ENCODE assay signal across 28 cellular contexts in the genomic region with DNA sequence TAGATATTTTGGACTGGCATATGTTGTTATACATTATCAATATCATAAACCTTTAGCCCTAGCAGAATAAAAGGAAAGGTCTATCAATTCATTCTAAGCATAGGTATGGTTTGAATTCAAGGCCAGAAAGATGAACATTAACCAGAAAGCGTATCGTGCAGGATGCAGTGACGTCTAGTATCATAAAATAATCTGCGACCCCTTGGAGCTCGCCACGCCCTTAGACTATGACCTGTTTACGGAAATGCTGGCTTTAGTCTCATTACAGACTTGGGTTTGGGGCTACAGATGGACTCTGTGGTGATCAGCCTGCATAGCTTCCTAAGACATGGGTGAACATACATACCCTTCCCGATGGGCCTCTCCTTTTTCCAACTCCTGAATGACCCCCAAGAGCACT. TPM values are rescaled to one million over a fixed set of nuclear protein-coding genes. Genes with fewer than 3 reads are reported as not detected.
"Had no signal": no experiment of that assay in that cellular context is flagged by ENCODE, and none has a peak within 500 bp of the region (broad histone marks: within the 10 kb centered on the region; RNA-seq: fewer than 3 reads in every experiment).

No MANE protein-coding gene starts in this region.

- ATAC-seq: effector memory CD8-positive, alpha-beta T cell; esophagus mucosa; foreskin keratinocyte; gastrocnemius medialis; gastroesophageal sphincter had no signal

- FAIRE-seq: colon, endometrium, endothelial cell of umbilical vein, frontal cortex had no signal

- H3K36me3 ChIP-seq: colonic mucosa, gastrocnemius medialis had no signal

- H3K9me3 ChIP-seq: colonic mucosa, esophagus muscularis mucosa, esophagus squamous epithelium, gastrocnemius medialis, gastroesophageal sphincter had no signal

- DNase-seq: colonic mucosa; cortex of kidney; dermis blood vessel endothelial cell; dorsolateral prefrontal cortex; effector CD4-positive, alpha-beta T cell; effector CD8-positive, alpha-beta T cell; effector memory CD4-positive, alpha-beta T cell; effector memory CD8-positive, alpha-beta T cell; endodermal cell; erythroblast; esophagus squamous epithelium; foreskin fibroblast; foreskin keratinocyte; foreskin melanocyte; gastrocnemius medialis; glutamatergic neuron; head of caudate nucleus had no signal

- H3K4me1 ChIP-seq: esophagus muscularis mucosa, esophagus squamous epithelium, foreskin keratinocyte, gastrocnemius medialis, gastroesophageal sphincter had no signal

- H3K27me3 ChIP-seq: colonic mucosa, esophagus muscularis mucosa, esophagus squamous epithelium, foreskin keratinocyte, gastrocnemius medialis, gastroesophageal sphincter had no signal

- H3K4me3 ChIP-seq: colonic mucosa, coronary artery, dorsolateral prefrontal cortex, esophagus muscularis mucosa, esophagus squamous epithelium, gastrocnemius medialis, gastroesophageal sphincter had no signal

- H3K27ac ChIP-seq: colonic mucosa, coronary artery, dorsolateral prefrontal cortex, epithelial cell of prostate, esophagus muscularis mucosa, esophagus squamous epithelium, foreskin keratinocyte, gastrocnemius medialis, gastroesophageal sphincter had no signal

RNA-seq across cellular contexts. Expression of gene INSYN2A, which starts 21.5 kb away (rescaled TPM):
- total RNA-seq: dermis blood vessel endothelial cell, dermis microvascular lymphatic vessel endothelial cell, esophagus mucosa, foreskin keratinocyte, gastrocnemius medialis had no signal
- polyA plus RNA-seq: esophagus, foreskin keratinocyte had no signal
